ENCODE assay signal across 16 cellular contexts in the genomic region with DNA sequence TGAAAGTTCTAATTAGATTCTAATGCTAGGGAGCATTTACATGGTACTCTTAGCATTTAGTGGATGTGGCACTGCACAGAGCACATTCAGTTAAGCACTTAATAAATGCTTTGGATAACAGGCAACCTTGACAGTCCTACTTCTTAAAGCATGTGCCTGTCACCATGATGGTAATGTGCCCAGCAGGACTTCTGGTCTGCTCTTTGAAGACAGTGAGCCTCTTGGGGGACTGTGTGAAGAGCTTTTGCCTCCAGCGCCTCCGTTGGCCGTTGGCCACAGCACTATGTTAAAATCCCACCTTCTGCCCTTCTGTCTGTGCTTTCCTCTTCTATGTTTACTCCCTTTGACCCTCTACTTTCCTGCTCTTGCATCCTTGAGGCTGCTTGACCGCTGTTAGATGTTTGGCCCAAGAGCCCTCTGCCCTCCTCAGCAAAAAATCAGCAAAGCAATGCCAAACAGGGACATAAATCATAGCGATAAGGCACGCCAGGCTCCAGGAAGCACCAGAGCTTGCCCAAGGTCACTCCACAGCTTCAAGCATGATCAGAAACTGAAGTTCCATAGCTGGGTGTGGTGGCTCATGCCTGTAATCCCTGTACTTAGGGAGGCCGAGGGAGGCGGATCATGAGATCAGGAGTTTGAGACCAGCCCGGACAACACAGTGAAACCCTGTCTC. TPM values are rescaled to one million over a fixed set of nuclear protein-coding genes. Genes with fewer than 3 reads are reported as not detected.
A peak's percentile ranks its signal among the peaks of the same experiment; 100 is the strongest.
DNase-seq lines count a peak whose midpoint lies in the region; ATAC-seq and TF ChIP-seq lines count a peak whose summit lies in the region.
"Had no signal": no experiment of that assay in that cellular context is flagged by ENCODE, and none has a peak within 500 bp of the region (broad histone marks: within the 10 kb centered on the region; RNA-seq: fewer than 3 reads in every experiment).

No MANE protein-coding gene starts in this region.

- H3K9ac ChIP-seq in NT2/D1 (ENCODE audit: insufficient read length, low read depth) (no peak overlapping the region), mesendoderm (ENCODE audit: low read length) (peak overlapping the region; percentile 4)
- H3K9ac ChIP-seq: BLaER1 treated with 17β-estradiol and CSF1 and Interleukin-3, amounts not matched to agents 10 nM and 100 nM had no signal

- no peaks in the 10 kb centered on the region for H3K4me1 Mint-ChIP-seq in stimulated activated memory B cell treated with anti-CD40 and anti-IgM and Interleukin-4, amounts not matched to agents 10 μg/mL and 1 μg/mL and 100 μg/mL, for 72 hours
- H3K4me1 Mint-ChIP-seq: central memory CD8-positive, alpha-beta T cell had no signal

- no peak overlapping the region for H3K18ac ChIP-seq in mesendoderm (ENCODE audit: low read length)

- H3K4me2 ChIP-seq in mesendoderm (ENCODE audit: low read length): no peak overlapping the region
- H3K4me2 ChIP-seq: BLaER1 treated with 17β-estradiol and CSF1 and Interleukin-3, amounts not matched to agents 10 nM and 100 nM had no signal

- H3K4me3 Mint-ChIP-seq in stimulated activated memory B cell treated with anti-CD40 and anti-IgM and Interleukin-4, amounts not matched to agents 10 μg/mL and 1 μg/mL and 100 μg/mL, for 72 hours: no peak overlapping the region
- H3K4me3 Mint-ChIP-seq: activated naive CD8-positive, alpha-beta T cell; central memory CD8-positive, alpha-beta T cell had no signal

- no CpG with 5 or more reads among the region's 9 CpGs for WGBS in mesendoderm (ENCODE audit: extremely low coverage, insufficient coverage, low lambda C conversion rate)
- 54 to 73% methylated on average over 9 of the region's 9 CpGs for WGBS in upper lobe of left lung, 2 donors

- H4K5ac ChIP-seq in mesendoderm (ENCODE audit: low read length): no peak overlapping the region

- H3K9me3 ChIP-seq in NT2/D1 (ENCODE audit: insufficient read depth, low read length) (no peaks in the 10 kb centered on the region), upper lobe of left lung (no peaks in the 10 kb centered on the region)
- H3K9me3 ChIP-seq: BLaER1 treated with 17β-estradiol and CSF1 and Interleukin-3, amounts not matched to agents 10 nM and 100 nM had no signal

- no peaks in the 10 kb centered on the region for H3K79me1 ChIP-seq in mesendoderm (ENCODE audit: low read length)

- H3K27me3 ChIP-seq in NT2/D1 (ENCODE audit: insufficient read depth, insufficient read length) (no peaks in the 10 kb centered on the region), mesendoderm (ENCODE audit: insufficient read depth, low read length, poor library complexity) (no peaks in the 10 kb centered on the region), upper lobe of left lung (no peaks in the 10 kb centered on the region)
- H3K27me3 ChIP-seq: BLaER1 treated with 17β-estradiol and CSF1 and Interleukin-3, amounts not matched to agents 10 nM and 100 nM had no signal

- H2BK15ac ChIP-seq in mesendoderm (replicated peaks; ENCODE audit: low read depth): no peak overlapping the region

- ATAC-seq in upper lobe of left lung (ENCODE audit: low FRiP score in 2 of 2) (peak; percentile 12 to 37), GM18517 (IDR thresholded peaks at IDR 0.05; ENCODE audit: unreplicated experiment) (no peak)
- ATAC-seq in stimulated activated memory B cell treated with anti-CD40 and anti-IgM and Interleukin-4, amounts not matched to agents 10 μg/mL and 1 μg/mL and 100 μg/mL, for 72 hours: no peak

- no peaks in the 10 kb centered on the region for H3K79me2 ChIP-seq in mesendoderm (ENCODE audit: control insufficient read depth, insufficient read depth, low read length)

- H3K27ac ChIP-seq in mesendoderm (ENCODE audit: low read depth, low read length) (no peak overlapping the region), upper lobe of left lung (peak overlapping the region in 3 of 4 donors; percentile 0 to 54 (median 46))
- H3K27ac ChIP-seq: BLaER1 treated with 17β-estradiol and CSF1 and Interleukin-3, amounts not matched to agents 10 nM and 100 nM had no signal

- H2BK5ac ChIP-seq in mesendoderm (ENCODE audit: low read length): no peak overlapping the region

- DNase-seq in NT2/D1 (ENCODE audit: low read depth, low spot score) (peak; percentile 27), fibroblast of villous mesenchyme (ENCODE audit: low read depth) (peak; percentile 96), mesendoderm (peak; percentile 81), upper lobe of left lung (peak in 1 of 2 donors; percentile 45), NCI-H510A (lab: John Stamatoyannopoulos, UW) (no peak)
- DNase-seq: activated CD8-positive, alpha-beta memory T cell treated with anti-CD3 and anti-CD28 coated beads, Interleukin-2, amount 50 U/mL, for 48 hours; DMS79; mammary epithelial cell; NCI-H1694; NCI-H526; nucleus accumbens had no signal

- H3K23ac ChIP-seq in mesendoderm (ENCODE audit: low read length): no peak overlapping the region

- H3K4me3 ChIP-seq in NT2/D1 (ENCODE audit: insufficient read length, low read depth) (no peak overlapping the region), fibroblast of villous mesenchyme (ENCODE audit: low read depth, low read length) (no peak overlapping the region), mesendoderm (ENCODE audit: low read length) (no peak overlapping the region), upper lobe of left lung (no peak overlapping the region)
- H3K4me3 ChIP-seq: BLaER1 treated with 17β-estradiol and CSF1 and Interleukin-3, amounts not matched to agents 10 nM and 100 nM had no signal

- TF ChIP-seq POLR2A in upper lobe of left lung (IDR thresholded peaks at IDR 0.05): no peak

- no peak for TF ChIP-seq EP300 in upper lobe of left lung (IDR thresholded peaks at IDR 0.05)

- H4K8ac ChIP-seq in mesendoderm (ENCODE audit: low read depth, low read length): no peak overlapping the region

- no peak overlapping the region for H2BK120ac ChIP-seq in mesendoderm (ENCODE audit: low read depth, low read length)

- H3K9me3 Mint-ChIP-seq in stimulated activated memory B cell treated with anti-CD40 and anti-IgM and Interleukin-4, amounts not matched to agents 10 μg/mL and 1 μg/mL and 100 μg/mL, for 72 hours: no peaks in the 10 kb centered on the region
- H3K9me3 Mint-ChIP-seq: central memory CD8-positive, alpha-beta T cell had no signal

- H3K56ac ChIP-seq in mesendoderm (ENCODE audit: low read length): no peak overlapping the region

- no peak for TF ChIP-seq CTCF in fibroblast of villous mesenchyme (IDR thresholded peaks at IDR 0.05; ENCODE audit: insufficient read depth, low read depth, low read length)
- no peak for TF ChIP-seq CTCF in upper lobe of left lung (IDR thresholded peaks at IDR 0.05)

- H3K4me1 ChIP-seq in NT2/D1 (ENCODE audit: insufficient read depth, insufficient read length) (no peaks in the 10 kb centered on the region), mesendoderm (ENCODE audit: control insufficient read depth, low read depth, low read length) (peaks cover 2% of the 10 kb centered on the region), upper lobe of left lung (peaks cover 0 to 8% (median 3%) of the 10 kb centered on the region in 4 donors)
- H3K4me1 ChIP-seq: BLaER1 treated with 17β-estradiol and CSF1 and Interleukin-3, amounts not matched to agents 10 nM and 100 nM had no signal

- H2AK5ac ChIP-seq in mesendoderm (ENCODE audit: low read length): no peak overlapping the region

- H3K36me3 ChIP-seq in NT2/D1 (ENCODE audit: insufficient read depth, insufficient read length, low read length) (no peaks in the 10 kb centered on the region), mesendoderm (ENCODE audit: control insufficient read depth, insufficient read depth, low read length) (no peaks in the 10 kb centered on the region), upper lobe of left lung (no peaks in the 10 kb centered on the region)
- H3K36me3 ChIP-seq: BLaER1 treated with 17β-estradiol and CSF1 and Interleukin-3, amounts not matched to agents 10 nM and 100 nM had no signal

- H3K4ac ChIP-seq in mesendoderm (ENCODE audit: low read depth, low read length): no peak overlapping the region

- peaks cover 9% of the 10 kb centered on the region for H3K36me3 Mint-ChIP-seq in stimulated activated memory B cell treated with anti-CD40 and anti-IgM and Interleukin-4, amounts not matched to agents 10 μg/mL and 1 μg/mL and 100 μg/mL, for 72 hours

- no peaks in the 10 kb centered on the region for H3K27me3 Mint-ChIP-seq in stimulated activated memory B cell treated with anti-CD40 and anti-IgM and Interleukin-4, amounts not matched to agents 10 μg/mL and 1 μg/mL and 100 μg/mL, for 72 hours
- H3K27me3 Mint-ChIP-seq: activated naive CD8-positive, alpha-beta T cell; central memory CD8-positive, alpha-beta T cell had no signal

- H3K27ac Mint-ChIP-seq in stimulated activated memory B cell treated with anti-CD40 and anti-IgM and Interleukin-4, amounts not matched to agents 10 μg/mL and 1 μg/mL and 100 μg/mL, for 72 hours: no peak overlapping the region
- H3K27ac Mint-ChIP-seq: activated naive CD8-positive, alpha-beta T cell had no signal

RNA-seq across cellular contexts. Expression of a gene that starts 8.3 kb away (rescaled TPM):
- total RNA-seq in fibroblast of villous mesenchyme: 8.7 and 12.1 TPM in 2 replicates
- polyA plus RNA-seq in mesendoderm (2013, experiment 1 of 2): 0.84 TPM
- 0.97 TPM for polyA plus RNA-seq in mesendoderm (2013, experiment 2 of 2)
- total RNA-seq in upper lobe of left lung: 10 to 100 TPM; 24.6 to 44.7 (median 30.1) TPM

Comparison
In these comparisons a context has a peak if more than half of its experiments do, and no peak if none do; other contexts are left out.
1. ATAC-seq: peak in upper lobe of left lung (2 of 2); none in GM18517 (single experiment) and stimulated activated memory B cell treated with anti-CD40 and anti-IgM and Interleukin-4, amounts not matched to agents 10 μg/mL and 1 μg/mL and 100 μg/mL, for 72 hours (single experiment).